In the genomic region with DNA sequence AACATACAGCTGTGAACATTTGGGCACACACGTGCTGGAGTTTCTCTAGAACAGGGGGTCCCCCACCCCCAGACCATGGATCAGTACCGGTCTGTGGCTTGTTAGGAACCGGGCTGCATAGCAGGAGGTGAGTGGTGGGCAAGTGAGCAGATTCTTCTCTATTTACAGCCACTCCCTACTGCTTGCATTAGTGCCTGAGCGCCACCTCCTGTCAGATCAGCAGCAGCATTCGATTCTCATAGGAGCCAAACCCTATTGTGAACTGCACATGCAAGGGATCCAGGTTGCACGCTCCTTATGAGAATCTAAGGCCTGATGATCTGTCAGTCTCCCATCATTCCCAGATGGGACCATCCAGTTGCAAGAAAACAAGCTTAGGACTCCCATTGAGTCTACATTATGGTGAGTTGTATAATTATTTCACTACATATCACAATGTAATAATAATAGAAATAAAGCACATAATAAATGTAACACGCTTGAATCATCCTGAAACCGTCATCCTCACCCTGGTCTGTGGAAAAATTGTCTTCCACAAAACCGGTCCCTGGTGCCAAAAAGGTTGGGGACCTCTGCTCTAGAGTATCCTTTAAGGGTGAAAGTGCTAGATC, we compare ENCODE assay signal across 10 cellular contexts. TPM values are rescaled to one million over a fixed set of nuclear protein-coding genes. Genes with fewer than 3 reads are reported as not detected.
DNase-seq lines count a peak whose midpoint lies in the region; TF ChIP-seq lines count a peak whose summit lies in the region.
"Had no signal": no experiment of that assay in that cellular context is flagged by ENCODE, and none has a peak within 500 bp of the region (broad histone marks: within the 10 kb centered on the region; RNA-seq: fewer than 3 reads in every experiment).

No MANE protein-coding gene starts in this region.

- no peaks in the 10 kb centered on the region for H3K9me3 ChIP-seq in OCI-LY1 (ENCODE audit: low read length)
- H3K9me3 ChIP-seq in CD4-positive, alpha-beta memory T cell (ENCODE audit: control insufficient read depth in 1 of 2, low read length in 2 of 2) = no peaks in the 10 kb centered on the region

- H3K36me3 ChIP-seq in OCI-LY1 (ENCODE audit: insufficient read depth, low read length) = no peaks in the 10 kb centered on the region
- H3K36me3 ChIP-seq in CD4-positive, alpha-beta memory T cell (ENCODE audit: insufficient read depth, low read length) = no peaks in the 10 kb centered on the region

- TF ChIP-seq POLR2A in erythroblast (IDR thresholded peaks at IDR 0.05; ENCODE audit: low read length) = no peak

- H3K27me3 ChIP-seq in OCI-LY1 (ENCODE audit: insufficient read depth, low read length) = no peaks in the 10 kb centered on the region
- H3K27me3 ChIP-seq in CD4-positive, alpha-beta memory T cell (ENCODE audit: insufficient read depth, low read length) = no peaks in the 10 kb centered on the region

- peak; percentile 38 for TF ChIP-seq CTCF in AG09319 (IDR thresholded peaks at IDR 0.05; ENCODE audit: low read depth, low read length)
- TF ChIP-seq CTCF in GM13977 (IDR thresholded peaks at IDR 0.05; ENCODE audit: extremely low read depth, insufficient read depth, missing control alignments) = peak; percentile 69
- peak; percentile 65 for TF ChIP-seq CTCF in OCI-LY1 (IDR thresholded peaks at IDR 0.05; ENCODE audit: low read length)

- POLR2A ChIA-PET in CD4-positive, alpha-beta memory T cell (lab: Charles Lee; ENCODE audit: partially characterized antibody) = no interaction called here

- H3K27me3 Mint-ChIP-seq in CD4-positive, alpha-beta memory T cell = no peaks in the 10 kb centered on the region

- H3K4me1 Mint-ChIP-seq in CD4-positive, alpha-beta memory T cell = peaks cover 0 to 2% (median under 1%) of the 10 kb centered on the region in 4 donors

- intact Hi-C loops in CD4-positive, alpha-beta memory T cell (cut with micrococcal nuclease) = no loop called here

- H3K27ac Mint-ChIP-seq in CD4-positive, alpha-beta memory T cell = no peak overlapping the region

- H4K20me1 ChIP-seq in OCI-LY1 (ENCODE audit: insufficient read depth, low read length) = no peaks in the 10 kb centered on the region

- no peak overlapping the region for H3K27ac ChIP-seq in OCI-LY1 (ENCODE audit: low read depth, low read length, poor library complexity, severe bottlenecking)
- no peak overlapping the region for H3K27ac ChIP-seq in CD4-positive, alpha-beta memory T cell (ENCODE audit: low read depth, low read length)

- H3K4me2 ChIP-seq in OCI-LY1 (ENCODE audit: low read length) = no peak overlapping the region

- no peak for DNase-seq in AG09319 (ENCODE audit: extremely low read depth, low read depth)
- no peak for DNase-seq in GM13977 (ENCODE audit: low spot score)
- DNase-seq in erythroblast (lab: John Stamatoyannopoulos, UW) = peak; percentile 62 to 74
- DNase-seq in activated T-cell treated with anti-CD3 and anti-CD28 coated beads for 4 hours = no peak
- DNase-seq in CD4-positive, alpha-beta memory T cell = no peak
- no peak for DNase-seq in activated naive CD4-positive, alpha-beta T cell treated with anti-CD3 and anti-CD28 coated beads, Interleukin-2, amount 50 U/mL, for 16 hours
- no peak for DNase-seq in COLO829 (ENCODE audit: low spot score)
- DNase-seq: activated CD4-positive, CD25-positive, alpha-beta regulatory T cell treated with anti-CD3 and anti-CD28 coated beads, Interleukin-2, amount 50 U/mL, for 72 hours; stimulated activated CD8-positive, alpha-beta memory T cell treated with anti-CD3 and anti-CD28 coated beads, Interleukin-4, amount 100 ng/mL, for 48 hours had no signal

- no peak overlapping the region for H3K4me3 Mint-ChIP-seq in CD4-positive, alpha-beta memory T cell

- no peak overlapping the region for H3K4me3 ChIP-seq in OCI-LY1 (ENCODE audit: low read depth, low read length, poor library complexity, severe bottlenecking)
- no peak overlapping the region for H3K4me3 ChIP-seq in CD4-positive, alpha-beta memory T cell (ENCODE audit: low read length in 2 of 2)

- H3K9me2 ChIP-seq in OCI-LY1 (ENCODE audit: low read depth, low read length) = no peaks in the 10 kb centered on the region

- H3K79me2 ChIP-seq in OCI-LY1 (ENCODE audit: insufficient read depth, low read length) = no peaks in the 10 kb centered on the region

- H3K4me1 ChIP-seq in OCI-LY1 (ENCODE audit: insufficient read depth, low read length, severe bottlenecking) = no peaks in the 10 kb centered on the region
- no peaks in the 10 kb centered on the region for H3K4me1 ChIP-seq in CD4-positive, alpha-beta memory T cell (ENCODE audit: insufficient read depth, low read length)

- H3K9me3 Mint-ChIP-seq in CD4-positive, alpha-beta memory T cell = no peaks in the 10 kb centered on the region

- no peak overlapping the region for H3K9ac ChIP-seq in OCI-LY1 (ENCODE audit: low read length)

- in situ Hi-C loops in GM13977 (cut with MboI; ENCODE audit: low pct_unique_long_range_greater_than_20kb, low sequenced_read_pairs, unreplicated experiment) = no loop called here

- H3K36me3 Mint-ChIP-seq in CD4-positive, alpha-beta memory T cell = peaks cover 0 to 4% of the 10 kb centered on the region in 2 donors

- no peak overlapping the region for H2AFZ ChIP-seq in OCI-LY1 (ENCODE audit: low read length)

- no peaks in the 10 kb centered on the region for H3F3A ChIP-seq in OCI-LY1 (ENCODE audit: insufficient read depth, low read length)

- CTCF ChIA-PET in CD4-positive, alpha-beta memory T cell (lab: Charles Lee; ENCODE audit: partially characterized antibody) = interaction anchor here (1.9 kb wide), 1 partner anchor 15 kb away, joined by 3 read pairs; no protein-coding TSS in a partner anchor

RNA-seq across cellular contexts. Expression of gene CHRM5, which starts 25.8 kb away (rescaled TPM):
- not detected for total RNA-seq in CD4-positive, alpha-beta memory T cell
- polyA plus RNA-seq in CD4-positive, alpha-beta memory T cell = under 1 TPM in 1 of 2 donors, not detected in 1; 0.06 TPM

RNA-seq across cellular contexts. Expression of gene AVEN, which starts 44.9 kb away (rescaled TPM):
- total RNA-seq in CD4-positive, alpha-beta memory T cell = 1 to 10 TPM; 7.1 to 7.8 TPM
- polyA plus RNA-seq in CD4-positive, alpha-beta memory T cell = 10 to 100 TPM; 12.0 to 12.6 TPM

Comparison
In these comparisons a context has a peak if more than half of its experiments do, and no peak if none do; other contexts are left out.
1. DNase-seq: peak in erythroblast (2 of 2); none in AG09319 (single experiment), GM13977 (single experiment), activated T-cell treated with anti-CD3 and anti-CD28 coated beads for 4 hours (single experiment), CD4-positive, alpha-beta memory T cell (0 of 5), activated naive CD4-positive, alpha-beta T cell treated with anti-CD3 and anti-CD28 coated beads, Interleukin-2, amount 50 U/mL, for 16 hours (single experiment) and COLO829 (single experiment).
2. Peak in every context shown above with its lines, with median percentiles within 50 percentile points of each other: CTCF ChIP-seq.